ENCODE assay signal across 8 cellular contexts in genomic region chr9:98090674-98091073, GRCh38. TPM values are rescaled to one million over a fixed set of nuclear protein-coding genes. Genes with fewer than 3 reads are reported as not detected.
DNase-seq lines count a peak whose midpoint lies in the region; ATAC-seq and TF ChIP-seq lines count a peak whose summit lies in the region.
"Not testable (repeated sequence)": the region's sequence is repeated elsewhere in the genome, so short reads cannot be mapped to it uniquely, and the experiment has no call there.

No MANE protein-coding gene starts in this region.

- not testable (repeated sequence) for H4K20me1 ChIP-seq in PC-9 (ENCODE audit: insufficient read depth)

- WGBS in endodermal cell (ENCODE audit: insufficient coverage in 1 of 2, insufficient read length in 1 of 2), 2 experiments, result 48 to 80% methylated on average over 2 to 3 of the region's 3 CpGs

- not testable (repeated sequence) for H3F3A ChIP-seq in PC-9 (ENCODE audit: insufficient read depth, low read depth)

- peaks cover 51% of the 10 kb centered on the region for H3K4me1 ChIP-seq in HUES48 (ENCODE audit: control insufficient read depth, insufficient read depth, low read length)
- H3K4me1 ChIP-seq in PC-9 (replicated peaks; ENCODE audit: insufficient read depth); endodermal cell (ENCODE audit: control insufficient read depth, insufficient read depth, low read length): not testable (repeated sequence)

- not testable (repeated sequence) for H3K9me2 ChIP-seq in PC-9 (ENCODE audit: insufficient read depth)

- H3K79me2 ChIP-seq in PC-9 (ENCODE audit: low read depth), result not testable (repeated sequence)

- peaks cover 81% of the 10 kb centered on the region for H3K36me3 Mint-ChIP-seq in CD4-positive, alpha-beta T cell (ENCODE audit: low read depth)
- H3K36me3 Mint-ChIP-seq in activated naive CD8-positive, alpha-beta T cell treated with anti-CD3 and anti-CD28 coated beads, Interleukin-2, amount 50 U/mL, for 24 hours (ENCODE audit: low read depth), result peaks cover 32% of the 10 kb centered on the region
- H3K36me3 Mint-ChIP-seq in endodermal cell (ENCODE audit: low read depth), result not testable (repeated sequence)
- peaks cover 63% of the 10 kb centered on the region for H3K36me3 Mint-ChIP-seq in stimulated activated effector memory CD8-positive, alpha-beta T cell treated with anti-CD3 and anti-CD28 coated beads, Interleukin-12 subunit alpha, Interleukin-12 subunit beta, amount 100 ng/mL, for 72 hours

- H3K4me3 ChIP-seq in GM12864 (ENCODE audit: low read depth, low read length); PC-9; endodermal cell (ENCODE audit: low read length): not testable (repeated sequence)
- peak overlapping the region; percentile 44 for H3K4me3 ChIP-seq in HUES48 (ENCODE audit: low read depth, low read length)

- H3K36me3 ChIP-seq in HUES48 (ENCODE audit: control insufficient read depth, insufficient read depth, low read length); PC-9 (ENCODE audit: low read depth); endodermal cell (ENCODE audit: control insufficient read depth, insufficient read depth, low read length): not testable (repeated sequence)

- peaks cover 52% of the 10 kb centered on the region for H3K4me1 Mint-ChIP-seq in CD4-positive, alpha-beta T cell (ENCODE audit: low read depth)
- H3K4me1 Mint-ChIP-seq in activated naive CD8-positive, alpha-beta T cell treated with anti-CD3 and anti-CD28 coated beads, Interleukin-2, amount 50 U/mL, for 24 hours, result peaks cover 13% of the 10 kb centered on the region
- H3K4me1 Mint-ChIP-seq in endodermal cell, result peaks cover 22% of the 10 kb centered on the region
- H3K4me1 Mint-ChIP-seq in stimulated activated effector memory CD8-positive, alpha-beta T cell treated with anti-CD3 and anti-CD28 coated beads, Interleukin-12 subunit alpha, Interleukin-12 subunit beta, amount 100 ng/mL, for 72 hours, result peaks cover 44% of the 10 kb centered on the region

- CTCF ChIA-PET in CD4-positive, alpha-beta T cell (lab: Charles Lee), result interaction anchor here (1.6 kb wide), 1 partner anchor 11 kb away, joined by 7 read pairs; no protein-coding TSS in a partner anchor
- CTCF ChIA-PET in PC-9 (lab: Charles Lee), result not testable (repeated sequence)

- not testable (repeated sequence) for TF ChIP-seq CTCF in CD4-positive, alpha-beta T cell (IDR thresholded peaks at IDR 0.05)
- TF ChIP-seq CTCF in GM12864 (IDR thresholded peaks at IDR 0.05; ENCODE audit: low read depth, low read length, missing control alignments), result peak; percentile 2
- TF ChIP-seq CTCF in PC-9 (conservative IDR thresholded peaks at IDR 0.05), result 0 out of 2 replicates have a peak, but pooled peaks have one; percentile 32
- peak; percentile 66 for TF ChIP-seq CTCF in endodermal cell (conservative IDR thresholded peaks at IDR 0.05)

- not testable (repeated sequence) for H3K4me3 Mint-ChIP-seq in CD4-positive, alpha-beta T cell; activated naive CD8-positive, alpha-beta T cell treated with anti-CD3 and anti-CD28 coated beads, Interleukin-2, amount 50 U/mL, for 24 hours; endodermal cell; stimulated activated effector memory CD8-positive, alpha-beta T cell treated with anti-CD3 and anti-CD28 coated beads, Interleukin-12 subunit alpha, Interleukin-12 subunit beta, amount 100 ng/mL, for 72 hours

- peak; percentile 37 for ATAC-seq in CD4-positive, alpha-beta T cell (ENCODE audit: poor library complexity)
- not testable (repeated sequence) for ATAC-seq in activated naive CD8-positive, alpha-beta T cell treated with anti-CD3 and anti-CD28 coated beads, Interleukin-2, amount 50 U/mL, for 24 hours; stimulated activated effector memory CD8-positive, alpha-beta T cell treated with anti-CD3 and anti-CD28 coated beads, Interleukin-12 subunit alpha, Interleukin-12 subunit beta, amount 100 ng/mL, for 72 hours

- intact Hi-C loops in CD4-positive, alpha-beta T cell (cut with DNase I, micrococcal nuclease); PC-9 (cut with micrococcal nuclease; ENCODE audit: unreplicated experiment): not testable (repeated sequence)

- not testable (repeated sequence) for BruUV-seq in PC-9 (replicated peaks; lab: Mats Ljungman, UMichigan)

- not testable (repeated sequence) for H3K9me3 Mint-ChIP-seq in CD4-positive, alpha-beta T cell; activated naive CD8-positive, alpha-beta T cell treated with anti-CD3 and anti-CD28 coated beads, Interleukin-2, amount 50 U/mL, for 24 hours; endodermal cell; stimulated activated effector memory CD8-positive, alpha-beta T cell treated with anti-CD3 and anti-CD28 coated beads, Interleukin-12 subunit alpha, Interleukin-12 subunit beta, amount 100 ng/mL, for 72 hours

- not testable (repeated sequence) for H3K27me3 Mint-ChIP-seq in CD4-positive, alpha-beta T cell; activated naive CD8-positive, alpha-beta T cell treated with anti-CD3 and anti-CD28 coated beads, Interleukin-2, amount 50 U/mL, for 24 hours
- H3K27me3 Mint-ChIP-seq in endodermal cell (ENCODE audit: insufficient read depth), result peaks cover 36% of the 10 kb centered on the region

- H2AFZ ChIP-seq in PC-9, result not testable (repeated sequence)

- POLR2A ChIA-PET in CD4-positive, alpha-beta T cell (lab: Charles Lee), result interaction anchor here (1.0 to 3.4 kb wide), 2 partner anchors 11 to 166 kb away, joined by 3 to 16 read pairs; no protein-coding TSS in a partner anchor
- POLR2A ChIA-PET in PC-9 (lab: Charles Lee; ENCODE audit: unreplicated experiment), result not testable (repeated sequence)

- not testable (repeated sequence) for H3K4me2 ChIP-seq in PC-9

- H3K27ac Mint-ChIP-seq in CD4-positive, alpha-beta T cell, result peak overlapping the region; percentile 39
- peak overlapping the region; percentile 11 for H3K27ac Mint-ChIP-seq in activated naive CD8-positive, alpha-beta T cell treated with anti-CD3 and anti-CD28 coated beads, Interleukin-2, amount 50 U/mL, for 24 hours
- H3K27ac Mint-ChIP-seq in endodermal cell, result not testable (repeated sequence)
- H3K27ac Mint-ChIP-seq in stimulated activated effector memory CD8-positive, alpha-beta T cell treated with anti-CD3 and anti-CD28 coated beads, Interleukin-12 subunit alpha, Interleukin-12 subunit beta, amount 100 ng/mL, for 72 hours, result peak overlapping the region; percentile 68

- H3K27ac ChIP-seq in CD4-positive, alpha-beta T cell (ENCODE audit: low read depth, low read length); PC-9; endodermal cell (ENCODE audit: low read depth, low read length): not testable (repeated sequence)
- peak overlapping the region; percentile 37 for H3K27ac ChIP-seq in HUES48 (ENCODE audit: low read depth, low read length)

- not testable (repeated sequence) for H3K27me3 ChIP-seq in CD4-positive, alpha-beta T cell (ENCODE audit: control insufficient read depth, insufficient read depth, low read length); HUES48 (ENCODE audit: control insufficient read depth, insufficient read depth, low read length); PC-9 (ENCODE audit: insufficient read depth, low read depth); endodermal cell (ENCODE audit: control insufficient read depth, insufficient read depth, low read length, poor library complexity, severe bottlenecking)

- H3K9ac ChIP-seq in HUES48 (ENCODE audit: low read depth, low read length); endodermal cell (ENCODE audit: extremely low read depth, low read length, poor library complexity, severe bottlenecking): not testable (repeated sequence)

- H3K9me3 ChIP-seq in CD4-positive, alpha-beta T cell (ENCODE audit: control insufficient read depth, low read length); HUES48 (ENCODE audit: control insufficient read depth, insufficient read depth, low read length); PC-9 (ENCODE audit: insufficient read depth, low read depth); endodermal cell (ENCODE audit: control insufficient read depth, low read length): not testable (repeated sequence)

- not testable (repeated sequence) for DNase-seq in CD4-positive, alpha-beta T cell; GM12864 (ENCODE audit: low read depth); PC-9; activated naive CD8-positive, alpha-beta T cell treated with anti-CD3 and anti-CD28 coated beads, Interleukin-2, amount 50 U/mL, for 24 hours; stimulated activated effector memory CD8-positive, alpha-beta T cell treated with anti-CD3 and anti-CD28 coated beads, Interleukin-12 subunit alpha, Interleukin-12 subunit beta, amount 100 ng/mL, for 72 hours (ENCODE audit: low spot score in 2 of 2)
- DNase-seq in endodermal cell, result peak; percentile 76
- peak; percentile 75 for DNase-seq in iPS-NIHi11 (ENCODE audit: low spot score)

RNA-seq across cellular contexts. Expression of gene TRIM14, which starts 28.3 kb away (rescaled TPM):
- total RNA-seq in CD4-positive, alpha-beta T cell, result 10 to 100 TPM; 23.5 to 23.6 TPM
- total RNA-seq in PC-9 (2021) (18.1 and 20.2 TPM in 2 replicates), endodermal cell (1 to 10 TPM; 3.1 to 5.1 TPM)
- polyA plus RNA-seq in endodermal cell (2013, experiment 1 of 2), result 3.0 TPM
- 1.8 TPM for polyA plus RNA-seq in endodermal cell (2013, experiment 2 of 2)

RNA-seq across cellular contexts. Expression of gene NANS, which starts 34.1 kb away (rescaled TPM):
- 10 to 100 TPM; 70.5 to 74.0 TPM for total RNA-seq in CD4-positive, alpha-beta T cell
- 74.6 and 84.9 TPM in 2 replicates for total RNA-seq in PC-9 (2021)
- total RNA-seq in endodermal cell, result 10 to 100 TPM; 46.2 to 50.4 TPM
- polyA plus RNA-seq in endodermal cell (2013, experiment 1 of 2), result 37.3 TPM
- polyA plus RNA-seq in endodermal cell (2013, experiment 2 of 2), result 34.0 TPM
